11 cellular contexts compared by ENCODE assay signal in the genomic region with DNA sequence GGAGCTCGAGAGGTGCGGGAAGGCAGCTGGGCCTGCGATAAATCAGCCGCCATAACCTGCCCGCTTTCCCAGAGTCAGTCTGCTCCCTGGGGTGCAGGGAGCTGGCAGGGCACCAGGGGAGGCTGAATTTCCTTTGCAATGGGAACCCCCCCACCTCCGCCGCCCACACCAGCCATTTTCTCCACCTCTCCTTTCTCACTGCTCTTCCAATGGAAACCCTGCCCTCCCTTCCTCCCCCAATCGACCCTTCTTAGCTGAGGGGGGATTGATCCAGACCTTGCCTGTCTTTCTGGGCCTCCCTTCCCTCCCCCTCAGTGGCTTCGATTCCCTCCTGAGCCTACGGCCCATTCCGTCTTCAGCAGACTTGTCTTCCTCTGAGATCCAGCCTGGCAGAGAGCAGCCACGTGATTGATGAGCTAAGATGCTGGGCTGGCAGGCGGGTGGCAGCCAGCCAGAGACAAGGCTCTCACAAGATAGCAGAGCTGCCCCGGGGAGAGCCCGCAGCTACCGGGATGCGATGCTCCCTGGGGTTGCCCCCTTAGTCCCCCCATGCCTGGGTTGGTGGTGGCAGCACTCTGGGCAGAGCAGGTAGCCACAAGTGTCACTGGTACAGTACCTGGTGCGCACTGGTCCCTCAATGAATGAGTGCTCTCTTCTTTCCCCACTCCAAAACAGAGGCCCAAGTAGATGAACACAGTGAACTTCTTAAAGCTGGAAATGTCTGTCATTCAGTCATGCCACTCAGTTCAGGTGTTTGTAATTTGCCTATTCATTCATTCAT. TPM values are rescaled to one million over a fixed set of nuclear protein-coding genes. Genes with fewer than 3 reads are reported as not detected.
DNase-seq lines count a peak whose midpoint lies in the region; ATAC-seq and TF ChIP-seq lines count a peak whose summit lies in the region.
"Had no signal": no experiment of that assay in that cellular context is flagged by ENCODE, and none has a peak within 500 bp of the region (broad histone marks: within the 10 kb centered on the region; RNA-seq: fewer than 3 reads in every experiment).

No MANE protein-coding gene starts in this region.

- H3K27me3 ChIP-seq in BLaER1 = no peaks in the 10 kb centered on the region
- H3K27me3 ChIP-seq in endodermal cell (ENCODE audit: control insufficient read depth, insufficient read depth, low read length, poor library complexity, severe bottlenecking) = no peaks in the 10 kb centered on the region
- H3K27me3 ChIP-seq in neural cell (ENCODE audit: insufficient read depth, low read depth, low read length) = no peaks in the 10 kb centered on the region

- H3K79me2 ChIP-seq in neural cell (replicated peaks; ENCODE audit: insufficient read depth, low read length) = no peaks in the 10 kb centered on the region

- 81 to 86% methylated on average over 13 to 18 of the region's 18 CpGs for whole genome bisulfite sequencing in endodermal cell (ENCODE audit: insufficient coverage in 1 of 2, insufficient read length in 1 of 2), 2 experiments

- no peak for ATAC-seq in HG02981 (IDR thresholded peaks at IDR 0.05; ENCODE audit: unreplicated experiment)

- no peaks in the 10 kb centered on the region for H3F3A ChIP-seq in neural cell (ENCODE audit: insufficient read depth, low read length, poor library complexity, severe bottlenecking)

- H3K9me3 Mint-ChIP-seq in endodermal cell = no peaks in the 10 kb centered on the region
- H3K9me3 Mint-ChIP-seq in activated naive CD8-positive, alpha-beta T cell treated with anti-CD3 and anti-CD28 coated beads for 36 hours = no peaks in the 10 kb centered on the region
- H3K9me3 Mint-ChIP-seq: activated naive CD4-positive, alpha-beta T cell treated with anti-CD3 and anti-CD28 coated beads, Interleukin-2, amount 50 U/mL, for 24 hours had no signal

- H3K9me3 ChIP-seq in BLaER1 = no peaks in the 10 kb centered on the region
- H3K9me3 ChIP-seq in endodermal cell (ENCODE audit: control insufficient read depth, low read length) = no peaks in the 10 kb centered on the region
- H3K9me3 ChIP-seq in neural cell (ENCODE audit: low read length) = no peaks in the 10 kb centered on the region

- peak; percentile 29 for DNase-seq in NCI-H2227 treated with DMSO at 0.1 percent for 48 hours (lab: John Stamatoyannopoulos, UW)
- DNase-seq in endodermal cell = no peak
- no peak for DNase-seq in SW 1271 (lab: John Stamatoyannopoulos, UW)
- no peak for DNase-seq in KG1 (lab: John Stamatoyannopoulos, UW)
- no peak for DNase-seq in activated naive CD8-positive, alpha-beta T cell treated with anti-CD3 and anti-CD28 coated beads for 36 hours
- DNase-seq: SIG-M5; stimulated activated CD4-positive, alpha-beta T cell treated with anti-CD3 and anti-CD28 coated beads, Interleukin-2, amount 100 ng/mL, for 24 hours had no signal

- H3K4me1 Mint-ChIP-seq in endodermal cell = peaks cover 18% of the 10 kb centered on the region
- H3K4me1 Mint-ChIP-seq in activated naive CD8-positive, alpha-beta T cell treated with anti-CD3 and anti-CD28 coated beads for 36 hours = no peaks in the 10 kb centered on the region
- H3K4me1 Mint-ChIP-seq: activated naive CD4-positive, alpha-beta T cell treated with anti-CD3 and anti-CD28 coated beads, Interleukin-2, amount 50 U/mL, for 24 hours had no signal

- H3K36me3 ChIP-seq in BLaER1 = no peaks in the 10 kb centered on the region
- H3K36me3 ChIP-seq in endodermal cell (ENCODE audit: control insufficient read depth, insufficient read depth, low read length) = no peaks in the 10 kb centered on the region
- no peaks in the 10 kb centered on the region for H3K36me3 ChIP-seq in neural cell (ENCODE audit: insufficient read depth, low read length)

- no peaks in the 10 kb centered on the region for H4K20me1 ChIP-seq in BLaER1
- no peaks in the 10 kb centered on the region for H4K20me1 ChIP-seq in neural cell (ENCODE audit: insufficient read depth)

- H3K4me2 ChIP-seq in BLaER1 = peak overlapping the region; percentile 63
- no peak overlapping the region for H3K4me2 ChIP-seq in neural cell (ENCODE audit: low read length)

- H3K4me3 Mint-ChIP-seq in endodermal cell = no peak overlapping the region
- no peak overlapping the region for H3K4me3 Mint-ChIP-seq in activated naive CD8-positive, alpha-beta T cell treated with anti-CD3 and anti-CD28 coated beads for 36 hours
- H3K4me3 Mint-ChIP-seq: activated naive CD4-positive, alpha-beta T cell treated with anti-CD3 and anti-CD28 coated beads, Interleukin-2, amount 50 U/mL, for 24 hours had no signal

- no peaks in the 10 kb centered on the region for H3K36me3 Mint-ChIP-seq in endodermal cell (ENCODE audit: low read depth)
- no peaks in the 10 kb centered on the region for H3K36me3 Mint-ChIP-seq in activated naive CD8-positive, alpha-beta T cell treated with anti-CD3 and anti-CD28 coated beads for 36 hours
- H3K36me3 Mint-ChIP-seq: activated naive CD4-positive, alpha-beta T cell treated with anti-CD3 and anti-CD28 coated beads, Interleukin-2, amount 50 U/mL, for 24 hours had no signal

- H3K27me3 Mint-ChIP-seq in endodermal cell (ENCODE audit: insufficient read depth) = no peaks in the 10 kb centered on the region
- no peaks in the 10 kb centered on the region for H3K27me3 Mint-ChIP-seq in activated naive CD8-positive, alpha-beta T cell treated with anti-CD3 and anti-CD28 coated beads for 36 hours
- H3K27me3 Mint-ChIP-seq: activated naive CD4-positive, alpha-beta T cell treated with anti-CD3 and anti-CD28 coated beads, Interleukin-2, amount 50 U/mL, for 24 hours had no signal

- H3K27ac ChIP-seq in BLaER1 (peak overlapping the region; percentile 31; the same call in 1 of the 2 replicates), endodermal cell (ENCODE audit: low read depth, low read length) (peak overlapping the region; percentile 13), neural cell (ENCODE audit: low read length) (no peak overlapping the region)

- no peak for TF ChIP-seq RAD21 in neural cell (conservative IDR thresholded peaks at IDR 0.05)

- peak overlapping the region; percentile 21 for H2AFZ ChIP-seq in neural cell (ENCODE audit: low read depth, low read length)

- TF ChIP-seq EP300 in neural cell (conservative IDR thresholded peaks at IDR 0.05; ENCODE audit: poor library complexity, severe bottlenecking) = no peak

- H3K4me1 ChIP-seq in BLaER1 (peaks cover 80% of the 10 kb centered on the region), endodermal cell (ENCODE audit: control insufficient read depth, insufficient read depth, low read length) (peaks cover 3% of the 10 kb centered on the region)

- no peak for TF ChIP-seq CTCF in endodermal cell (conservative IDR thresholded peaks at IDR 0.05)
- TF ChIP-seq CTCF in neural cell (IDR thresholded peaks at IDR 0.05; ENCODE audit: poor library complexity, severe bottlenecking) = no peak

- H3K27ac Mint-ChIP-seq in endodermal cell = no peak overlapping the region
- H3K27ac Mint-ChIP-seq in activated naive CD8-positive, alpha-beta T cell treated with anti-CD3 and anti-CD28 coated beads for 36 hours = no peak overlapping the region
- H3K27ac Mint-ChIP-seq: activated naive CD4-positive, alpha-beta T cell treated with anti-CD3 and anti-CD28 coated beads, Interleukin-2, amount 50 U/mL, for 24 hours had no signal

- peak overlapping the region; percentile 5; the same call in 1 of the 2 replicates for H3K9ac ChIP-seq in BLaER1
- H3K9ac ChIP-seq in endodermal cell (ENCODE audit: extremely low read depth, low read length, poor library complexity, severe bottlenecking) = no peak overlapping the region
- H3K9ac ChIP-seq in neural cell (ENCODE audit: low read length) = no peak overlapping the region

- H3K4me3 ChIP-seq in BLaER1 = no peak overlapping the region
- H3K4me3 ChIP-seq in endodermal cell (ENCODE audit: low read length) = no peak overlapping the region
- no peak overlapping the region for H3K4me3 ChIP-seq in neural cell (ENCODE audit: low read length)

- H3K9me2 ChIP-seq in neural cell (ENCODE audit: insufficient read depth, low read length) = no peaks in the 10 kb centered on the region

TF ChIP-seq in neural cell, 6 proteins besides CTCF, POLR2A, EP300 and RAD21 (continues in another document):
- TF ChIP-seq, protein P1, sequence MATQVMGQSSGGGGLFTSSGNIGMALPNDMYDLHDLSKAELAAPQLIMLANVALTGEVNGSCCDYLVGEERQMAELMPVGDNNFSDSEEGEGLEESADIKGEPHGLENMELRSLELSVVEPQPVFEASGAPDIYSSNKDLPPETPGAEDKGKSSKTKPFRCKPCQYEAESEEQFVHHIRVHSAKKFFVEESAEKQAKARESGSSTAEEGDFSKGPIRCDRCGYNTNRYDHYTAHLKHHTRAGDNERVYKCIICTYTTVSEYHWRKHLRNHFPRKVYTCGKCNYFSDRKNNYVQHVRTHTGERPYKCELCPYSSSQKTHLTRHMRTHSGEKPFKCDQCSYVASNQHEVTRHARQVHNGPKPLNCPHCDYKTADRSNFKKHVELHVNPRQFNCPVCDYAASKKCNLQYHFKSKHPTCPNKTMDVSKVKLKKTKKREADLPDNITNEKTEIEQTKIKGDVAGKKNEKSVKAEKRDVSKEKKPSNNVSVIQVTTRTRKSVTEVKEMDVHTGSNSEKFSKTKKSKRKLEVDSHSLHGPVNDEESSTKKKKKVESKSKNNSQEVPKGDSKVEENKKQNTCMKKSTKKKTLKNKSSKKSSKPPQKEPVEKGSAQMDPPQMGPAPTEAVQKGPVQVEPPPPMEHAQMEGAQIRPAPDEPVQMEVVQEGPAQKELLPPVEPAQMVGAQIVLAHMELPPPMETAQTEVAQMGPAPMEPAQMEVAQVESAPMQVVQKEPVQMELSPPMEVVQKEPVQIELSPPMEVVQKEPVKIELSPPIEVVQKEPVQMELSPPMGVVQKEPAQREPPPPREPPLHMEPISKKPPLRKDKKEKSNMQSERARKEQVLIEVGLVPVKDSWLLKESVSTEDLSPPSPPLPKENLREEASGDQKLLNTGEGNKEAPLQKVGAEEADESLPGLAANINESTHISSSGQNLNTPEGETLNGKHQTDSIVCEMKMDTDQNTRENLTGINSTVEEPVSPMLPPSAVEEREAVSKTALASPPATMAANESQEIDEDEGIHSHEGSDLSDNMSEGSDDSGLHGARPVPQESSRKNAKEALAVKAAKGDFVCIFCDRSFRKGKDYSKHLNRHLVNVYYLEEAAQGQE (IDR thresholded peaks at IDR 0.05; ENCODE audit: borderline replicate concordance) = no peak
- no peak for TF ChIP-seq SMC3 (conservative IDR thresholded peaks at IDR 0.05; ENCODE audit: poor library complexity)
- TF ChIP-seq EZH2 (IDR thresholded peaks at IDR 0.05; ENCODE audit: borderline replicate concordance, insufficient read depth, low read length, poor library complexity, severe bottlenecking) = no peak

RNA-seq across cellular contexts. Expression of a gene that starts 53.7 kb away (rescaled TPM):
- total RNA-seq in endodermal cell = 1 to 10 TPM in 1 of 2 donors, under 1 TPM in 1; 0.37 to 1.9 TPM
- polyA plus RNA-seq in endodermal cell (2013, experiment 1 of 2) = 1.1 TPM
- not detected for polyA plus RNA-seq in endodermal cell (2013, experiment 2 of 2)
- polyA plus RNA-seq in neural cell = 3.6 TPM in 1 of 2 replicates, not detected in the other
- polyA minus RNA-seq in neural cell = 1.4 TPM in 1 of 2 replicates, not detected in the other
- not detected for total RNA-seq in activated naive CD8-positive, alpha-beta T cell treated with anti-CD3 and anti-CD28 coated beads for 36 hours

RNA-seq across cellular contexts. Expression of a gene that starts 56.4 kb away (rescaled TPM):
- 10 to 100 TPM; 51.0 to 52.6 TPM for total RNA-seq in endodermal cell
- 26.9 TPM for polyA plus RNA-seq in endodermal cell (2013, experiment 1 of 2)
- 29.1 TPM for polyA plus RNA-seq in endodermal cell (2013, experiment 2 of 2)
- polyA plus RNA-seq in neural cell = 37.2 and 50.3 TPM in 2 replicates
- polyA minus RNA-seq in neural cell = 78.9 and 91.8 TPM in 2 replicates
- total RNA-seq in activated naive CD8-positive, alpha-beta T cell treated with anti-CD3 and anti-CD28 coated beads for 36 hours = 10 to 100 TPM; 17.1 to 17.8 TPM
